24 cellular contexts compared by ENCODE assay signal in genomic region chr7:149449897-149450296, GRCh38. TPM values are rescaled to one million over a fixed set of nuclear protein-coding genes. Genes with fewer than 3 reads are reported as not detected.
DNase-seq lines count a peak whose midpoint lies in the region; ATAC-seq and TF ChIP-seq lines count a peak whose summit lies in the region.
"Had no signal": no experiment of that assay in that cellular context is flagged by ENCODE, and none has a peak within 500 bp of the region (broad histone marks: within the 10 kb centered on the region; RNA-seq: fewer than 3 reads in every experiment).

No MANE protein-coding gene starts in this region.

- H3K4me3 Mint-ChIP-seq in activated CD8-positive, alpha-beta memory T cell treated with anti-CD3 and anti-CD28 coated beads, Interleukin-2, amount 10 ng/mL, durations not matched to agents 7 days and 5 days: no peak overlapping the region
- no peak overlapping the region for H3K4me3 Mint-ChIP-seq in endodermal cell
- H3K4me3 Mint-ChIP-seq: CD14-positive monocyte; CD4-positive, alpha-beta T cell had no signal

- no peaks in the 10 kb centered on the region for H3K27me3 Mint-ChIP-seq in activated CD8-positive, alpha-beta memory T cell treated with anti-CD3 and anti-CD28 coated beads, Interleukin-2, amount 10 ng/mL, durations not matched to agents 7 days and 5 days
- H3K27me3 Mint-ChIP-seq in endodermal cell (ENCODE audit: insufficient read depth): no peaks in the 10 kb centered on the region
- H3K27me3 Mint-ChIP-seq: CD4-positive, alpha-beta T cell; CD8-positive, alpha-beta memory T cell had no signal

- WGBS in endodermal cell (ENCODE audit: insufficient coverage in 1 of 2, insufficient read length in 1 of 2), 2 experiments: 93% methylated on average over 5 to 6 of the region's 6 CpGs
- WGBS in spleen, 5 donors: 95 to 99% (median 97%) methylated on average over 6 of the region's 6 CpGs

- no peak overlapping the region for H3K27ac Mint-ChIP-seq in activated CD8-positive, alpha-beta memory T cell treated with anti-CD3 and anti-CD28 coated beads, Interleukin-2, amount 10 ng/mL, durations not matched to agents 7 days and 5 days
- H3K27ac Mint-ChIP-seq in endodermal cell: no peak overlapping the region
- H3K27ac Mint-ChIP-seq: CD14-positive monocyte; CD4-positive, alpha-beta T cell had no signal

- H3K4me3 ChIP-seq in endodermal cell (ENCODE audit: low read length) (no peak overlapping the region), spleen (no peak overlapping the region), vagina (no peak overlapping the region)
- H3K4me3 ChIP-seq: A549; BLaER1 treated with 17β-estradiol and CSF1 and Interleukin-3, amounts not matched to agents 10 nM and 100 nM; GM12878; GM23248 had no signal

- H3K36me3 Mint-ChIP-seq in activated CD8-positive, alpha-beta memory T cell treated with anti-CD3 and anti-CD28 coated beads, Interleukin-2, amount 10 ng/mL, durations not matched to agents 7 days and 5 days: peaks cover 24% of the 10 kb centered on the region
- H3K36me3 Mint-ChIP-seq in endodermal cell (ENCODE audit: low read depth): peaks cover 58% of the 10 kb centered on the region

- H3K9ac ChIP-seq in endodermal cell (ENCODE audit: extremely low read depth, low read length, poor library complexity, severe bottlenecking): no peak overlapping the region
- H3K9ac ChIP-seq: BLaER1 treated with 17β-estradiol and CSF1 and Interleukin-3, amounts not matched to agents 10 nM and 100 nM; GM23248 had no signal

- H3K4me1 ChIP-seq in endodermal cell (ENCODE audit: control insufficient read depth, insufficient read depth, low read length) (no peaks in the 10 kb centered on the region), spleen (no peaks in the 10 kb centered on the region), vagina (no peaks in the 10 kb centered on the region)
- H3K4me1 ChIP-seq: A549; BE2C; BLaER1 treated with 17β-estradiol and CSF1 and Interleukin-3, amounts not matched to agents 10 nM and 100 nM had no signal

- no peaks in the 10 kb centered on the region for H3K9me3 ChIP-seq in endodermal cell (ENCODE audit: control insufficient read depth, low read length)
- no peaks in the 10 kb centered on the region for H3K9me3 ChIP-seq in spleen
- H3K9me3 ChIP-seq in vagina: no peaks in the 10 kb centered on the region
- H3K9me3 ChIP-seq: A549; BE2C; BLaER1 treated with 17β-estradiol and CSF1 and Interleukin-3, amounts not matched to agents 10 nM and 100 nM had no signal

- H3K27ac ChIP-seq in endodermal cell (ENCODE audit: low read depth, low read length) (no peak overlapping the region), spleen (no peak overlapping the region), vagina (no peak overlapping the region)
- H3K27ac ChIP-seq: A549; BLaER1 treated with 17β-estradiol and CSF1 and Interleukin-3, amounts not matched to agents 10 nM and 100 nM; GM23248 had no signal

- peak; percentile 35 for DNase-seq in activated CD8-positive, alpha-beta memory T cell treated with anti-CD3 and anti-CD28 coated beads, Interleukin-2, amount 10 ng/mL, durations not matched to agents 7 days and 5 days
- DNase-seq in activated CD8-positive, alpha-beta memory T cell treated with anti-CD3 and anti-CD28 coated beads, Interleukin-2, amount 50 U/mL, for 4 hours: no peak
- DNase-seq in endodermal cell: peak; percentile 20
- DNase-seq in spleen: peak; percentile 35
- peak; percentile 52 to 70 for DNase-seq in vagina (ENCODE audit: extremely low spot score in 2 of 2)
- DNase-seq in T-helper 9 cell: no peak
- DNase-seq in LoVo (ENCODE audit: low spot score): no peak
- DNase-seq: 8988T; ACHN; AML-193; BE2C; CD4-positive, alpha-beta T cell; CD8-positive, alpha-beta memory T cell; DMS 273 treated with DMSO at 0.1 percent for 48 hours; DMS79; EL; GDM1; GM23248; H7; HCEC 1CT had no signal

- intact Hi-C loops in spleen (cut with DNase I; ENCODE audit: low total_unique reads) (no loop called here), vagina (cut with DNase I) (loop anchor here (2.0 kb wide), 1 partner anchor 23 kb away; no protein-coding TSS in a partner anchor)

- ATAC-seq in activated CD8-positive, alpha-beta memory T cell treated with anti-CD3 and anti-CD28 coated beads, Interleukin-2, amount 10 ng/mL, durations not matched to agents 7 days and 5 days: no peak
- ATAC-seq: A549, GM12878 had no signal

- H3K4me1 Mint-ChIP-seq in activated CD8-positive, alpha-beta memory T cell treated with anti-CD3 and anti-CD28 coated beads, Interleukin-2, amount 10 ng/mL, durations not matched to agents 7 days and 5 days: peaks cover 3% of the 10 kb centered on the region
- H3K4me1 Mint-ChIP-seq in endodermal cell: no peaks in the 10 kb centered on the region
- H3K4me1 Mint-ChIP-seq: CD14-positive monocyte had no signal

- TF ChIP-seq CTCF in endodermal cell (conservative IDR thresholded peaks at IDR 0.05) (no peak), spleen (IDR thresholded peaks at IDR 0.05 in 8 of 11, conservative IDR thresholded peaks at IDR 0.05 in 3 of 11) (no peak), vagina (IDR thresholded peaks at IDR 0.05) (no peak)

- H3K27me3 ChIP-seq in endodermal cell (ENCODE audit: control insufficient read depth, insufficient read depth, low read length, poor library complexity, severe bottlenecking) (no peaks in the 10 kb centered on the region), spleen (replicated peaks in 1 of 7) (no peaks in the 10 kb centered on the region), vagina (no peaks in the 10 kb centered on the region)
- H3K27me3 ChIP-seq: BE2C; BLaER1 treated with 17β-estradiol and CSF1 and Interleukin-3, amounts not matched to agents 10 nM and 100 nM had no signal

- H3K9me3 Mint-ChIP-seq in activated CD8-positive, alpha-beta memory T cell treated with anti-CD3 and anti-CD28 coated beads, Interleukin-2, amount 10 ng/mL, durations not matched to agents 7 days and 5 days (ENCODE audit: low read depth): no peaks in the 10 kb centered on the region
- H3K9me3 Mint-ChIP-seq in endodermal cell: no peaks in the 10 kb centered on the region
- H3K9me3 Mint-ChIP-seq: CD14-positive monocyte; CD4-positive, alpha-beta T cell; CD8-positive, alpha-beta memory T cell had no signal

- TF ChIP-seq POLR2A in spleen (IDR thresholded peaks at IDR 0.05) (no peak), vagina (IDR thresholded peaks at IDR 0.05) (no peak)

- CTCF ChIA-PET in activated CD8-positive, alpha-beta memory T cell treated with anti-CD3 and anti-CD28 coated beads, Interleukin-2, amount 10 ng/mL, durations not matched to agents 7 days and 5 days (lab: Charles Lee): no interaction called here

- peaks cover 74% of the 10 kb centered on the region for H3K36me3 ChIP-seq in endodermal cell (ENCODE audit: control insufficient read depth, insufficient read depth, low read length)
- H3K36me3 ChIP-seq in spleen: peaks cover 5 to 99% (median 71%) of the 10 kb centered on the region in 6 donors
- peaks cover 5 to 64% of the 10 kb centered on the region in 2 donors for H3K36me3 ChIP-seq in vagina

RNA-seq across cellular contexts. Expression of gene ZNF777, which starts 11.0 kb away (rescaled TPM):
- 10 to 100 TPM; 12.1 to 15.2 TPM for total RNA-seq in activated CD8-positive, alpha-beta memory T cell treated with anti-CD3 and anti-CD28 coated beads, Interleukin-2, amount 10 ng/mL, durations not matched to agents 7 days and 5 days
- total RNA-seq in endodermal cell (10 to 100 TPM in 1 of 2 donors, 1 to 10 TPM in 1; 9.7 to 11.1 TPM), spleen (10 to 100 TPM in 5 of 7 donors, 1 to 10 TPM in 2; 9.3 to 12.6 (median 10.5) TPM), vagina (13.5 TPM)
- 14.3 TPM for polyA plus RNA-seq in endodermal cell (2013, experiment 1 of 2)
- 13.7 TPM for polyA plus RNA-seq in endodermal cell (2013, experiment 2 of 2)
- polyA plus RNA-seq in spleen: 1 to 10 TPM; 3.4 to 7.7 (median 4.3) TPM

RNA-seq across cellular contexts. Expression of gene ZNF746, which starts 47.7 kb away (rescaled TPM):
- 10 to 100 TPM; 22.1 to 23.9 TPM for total RNA-seq in activated CD8-positive, alpha-beta memory T cell treated with anti-CD3 and anti-CD28 coated beads, Interleukin-2, amount 10 ng/mL, durations not matched to agents 7 days and 5 days
- 10 to 100 TPM; 20.1 to 22.3 TPM for total RNA-seq in endodermal cell
- 12.6 TPM for polyA plus RNA-seq in endodermal cell (2013, experiment 1 of 2)
- 13.3 TPM for polyA plus RNA-seq in endodermal cell (2013, experiment 2 of 2)
- 10 to 100 TPM; 27.4 to 46.5 (median 34.8) TPM for total RNA-seq in spleen
- polyA plus RNA-seq in spleen: 10 to 100 TPM in 1 of 3 donors, 1 to 10 TPM in 2; 6.1 to 12.5 (median 8.2) TPM
- 29.0 TPM for total RNA-seq in vagina

Comparison
In these comparisons a context has a peak if more than half of its experiments do, and no peak if none do; other contexts are left out.
1. DNase-seq: peak in activated CD8-positive, alpha-beta memory T cell treated with anti-CD3 and anti-CD28 coated beads, Interleukin-2, amount 10 ng/mL, durations not matched to agents 7 days and 5 days (single experiment), endodermal cell (single experiment), spleen (single experiment) and vagina (2 of 2); none in activated CD8-positive, alpha-beta memory T cell treated with anti-CD3 and anti-CD28 coated beads, Interleukin-2, amount 50 U/mL, for 4 hours (single experiment), T-helper 9 cell (single experiment) and LoVo (single experiment).